In the genomic region with DNA sequence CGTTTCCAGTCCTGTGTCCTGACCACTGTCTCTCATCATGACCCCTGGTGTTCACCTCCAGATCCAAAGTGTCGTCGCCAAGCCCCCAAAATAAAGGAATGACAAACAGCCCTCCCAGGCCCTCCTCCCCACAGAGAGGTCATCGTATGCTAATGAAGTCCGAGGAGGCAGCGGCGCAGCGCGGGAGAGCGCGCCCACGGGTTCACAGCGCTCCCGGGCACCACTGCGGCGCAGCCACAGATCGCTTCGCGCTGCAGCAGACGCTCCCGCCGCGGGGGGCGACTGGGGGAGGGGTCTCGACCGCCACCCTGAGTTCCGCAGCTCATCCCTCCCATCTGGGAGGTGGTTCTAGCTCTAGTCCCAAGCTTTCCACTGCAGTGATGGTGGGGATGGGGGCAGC, we compare ENCODE assay signal across 11 cellular contexts. TPM values are rescaled to one million over a fixed set of nuclear protein-coding genes. Genes with fewer than 3 reads are reported as not detected.
A peak's percentile ranks its signal among the peaks of the same experiment; 100 is the strongest.
DNase-seq lines count a peak whose midpoint lies in the region; ATAC-seq and TF ChIP-seq lines count a peak whose summit lies in the region.
"Had no signal": no experiment of that assay in that cellular context is flagged by ENCODE, and none has a peak within 500 bp of the region (broad histone marks: within the 10 kb centered on the region; RNA-seq: fewer than 3 reads in every experiment).

No MANE protein-coding gene starts in this region.

- H4K20me1 ChIP-seq in GM23338 (replicated peaks; ENCODE audit: insufficient read depth) (no peaks in the 10 kb centered on the region), PC-3 (ENCODE audit: low read length) (no peaks in the 10 kb centered on the region)

- H3K36me3 ChIP-seq in GM23338 (ENCODE audit: insufficient read depth), result no peaks in the 10 kb centered on the region
- no peaks in the 10 kb centered on the region for H3K36me3 ChIP-seq in adipocyte (ENCODE audit: control insufficient read depth, insufficient read depth, low read length, severe bottlenecking)
- H3K36me3 ChIP-seq in iPS-18a (ENCODE audit: control insufficient read depth, low read depth, low read length), result no peaks in the 10 kb centered on the region
- no peaks in the 10 kb centered on the region for H3K36me3 ChIP-seq in skeletal muscle satellite cell (ENCODE audit: insufficient read depth, low read length)
- no peaks in the 10 kb centered on the region for H3K36me3 ChIP-seq in PC-3 (ENCODE audit: low read depth, low read length)

- H3K4me3 ChIP-seq in GM23338, result peak overlapping the region; percentile 77
- peak overlapping the region; percentile 71 for H3K4me3 ChIP-seq in adipocyte (ENCODE audit: low read length)
- peak overlapping the region; percentile 23 for H3K4me3 ChIP-seq in iPS-18a (ENCODE audit: low read length)
- H3K4me3 ChIP-seq in skeletal muscle satellite cell (ENCODE audit: low read length), result no peak overlapping the region
- H3K4me3 ChIP-seq in PC-3 (ENCODE audit: low read length), result no peak overlapping the region

- no peak overlapping the region for H3K9ac ChIP-seq in adipocyte (ENCODE audit: low read length)
- no peak overlapping the region for H3K9ac ChIP-seq in iPS-18a (ENCODE audit: low read length)
- no peak overlapping the region for H3K9ac ChIP-seq in skeletal muscle satellite cell (ENCODE audit: low read depth, low read length)
- no peak overlapping the region for H3K9ac ChIP-seq in PC-3 (ENCODE audit: low read length)

- TF ChIP-seq CTCF in GM23338 (conservative IDR thresholded peaks at IDR 0.05; ENCODE audit: low read depth in 2 of 2), result no peak
- TF ChIP-seq CTCF in foreskin keratinocyte (conservative IDR thresholded peaks at IDR 0.05), result no peak
- TF ChIP-seq CTCF in GM10248 (IDR thresholded peaks at IDR 0.05; ENCODE audit: control extremely low read depth, extremely low read depth, low read depth, missing control alignments), result no peak
- TF ChIP-seq CTCF in PC-3 (conservative IDR thresholded peaks at IDR 0.05; ENCODE audit: low read depth, low read length), result no peak

- H3K4me1 Mint-ChIP-seq in GM23338, result peaks cover 12% of the 10 kb centered on the region

- peak overlapping the region; percentile 71 for H3K4me3 Mint-ChIP-seq in GM23338

- POLR2A ChIA-PET in GM10248 (lab: Yijun Ruan, JAX) (no interaction called here), PC-3 (lab: Charles Lee; ENCODE audit: unreplicated experiment) (no interaction called here)

- H3K4me2 ChIP-seq in GM23338, result peak overlapping the region; percentile 98
- H3K4me2 ChIP-seq in skeletal muscle satellite cell (ENCODE audit: low read length), result peak overlapping the region; percentile 83
- no peak overlapping the region for H3K4me2 ChIP-seq in PC-3 (ENCODE audit: low read length)

- ATAC-seq in GM23338 (peak; percentile 63), foreskin keratinocyte (no peak), HG03571 (IDR thresholded peaks at IDR 0.05; ENCODE audit: unreplicated experiment) (no peak), PC-3 (no peak)
- ATAC-seq: T-cell had no signal

- H3K9me2 ChIP-seq in GM23338 (ENCODE audit: insufficient read depth) (peaks cover 4% of the 10 kb centered on the region; the same call in 1 of the 2 replicates), PC-3 (replicated peaks; ENCODE audit: low read length) (no peaks in the 10 kb centered on the region)

- H3K9me3 ChIP-seq in adipocyte (ENCODE audit: control insufficient read depth, low read length) (no peaks in the 10 kb centered on the region), iPS-18a (ENCODE audit: control insufficient read depth, low read depth, low read length) (no peaks in the 10 kb centered on the region), skeletal muscle satellite cell (replicated peaks; ENCODE audit: low read length) (no peaks in the 10 kb centered on the region), PC-3 (ENCODE audit: low read length) (no peaks in the 10 kb centered on the region)

- H3K9me3 Mint-ChIP-seq in GM23338, result no peaks in the 10 kb centered on the region
- H3K9me3 Mint-ChIP-seq: T-cell had no signal

- H3K27me3 ChIP-seq in GM23338 (ENCODE audit: insufficient read depth), result peaks cover 67% of the 10 kb centered on the region
- H3K27me3 ChIP-seq in adipocyte (replicated peaks; ENCODE audit: control insufficient read depth, insufficient read depth, low read length), result peaks cover 56% of the 10 kb centered on the region
- peaks cover 68% of the 10 kb centered on the region for H3K27me3 ChIP-seq in iPS-18a (ENCODE audit: control insufficient read depth, insufficient read depth, low read length)
- H3K27me3 ChIP-seq in skeletal muscle satellite cell (ENCODE audit: control insufficient read depth, insufficient read depth, low read length), result peaks cover 69% of the 10 kb centered on the region
- H3K27me3 ChIP-seq in foreskin keratinocyte, result peaks cover 99% of the 10 kb centered on the region
- H3K27me3 ChIP-seq in PC-3 (ENCODE audit: low read length), result peaks cover 45% of the 10 kb centered on the region

- H3K4me1 ChIP-seq in GM23338 (ENCODE audit: insufficient read depth) (0 out of 2 replicates have a peak, but pooled peaks cover 4% of the 10 kb centered on the region), adipocyte (ENCODE audit: control insufficient read depth, insufficient read depth, low read length) (peaks cover 22% of the 10 kb centered on the region), iPS-18a (ENCODE audit: control insufficient read depth, low read depth, low read length) (peaks cover 4% of the 10 kb centered on the region), skeletal muscle satellite cell (ENCODE audit: control insufficient read depth, insufficient read depth, low read length) (peaks cover 24% of the 10 kb centered on the region), foreskin keratinocyte (no peaks in the 10 kb centered on the region), PC-3 (ENCODE audit: insufficient read depth, low read length) (0 out of 2 replicates have a peak, but pooled peaks cover 5% of the 10 kb centered on the region)

- no peaks in the 10 kb centered on the region for H3K79me2 ChIP-seq in GM23338 (replicated peaks; ENCODE audit: insufficient read depth)
- no peaks in the 10 kb centered on the region for H3K79me2 ChIP-seq in PC-3 (ENCODE audit: low read length)

- DNase-seq in GM23338 (ENCODE audit: low spot score), result peak; percentile 65
- DNase-seq in adipocyte (ENCODE audit: low read depth), result no peak
- no peak for DNase-seq in foreskin keratinocyte
- no peak for DNase-seq in GM10248 (ENCODE audit: extremely low spot score)
- no peak for DNase-seq in PC-3
- DNase-seq: activated naive CD4-positive, alpha-beta T cell treated with Interleukin-2 at 50 U/mL for 16 hours; foreskin melanocyte; T-cell had no signal

- CTCF ChIA-PET in GM10248 (lab: Yijun Ruan, JAX) (interaction anchor here (1.0 kb wide), 1 partner anchor 179 kb away, joined by 5 read pairs; no protein-coding TSS in a partner anchor), PC-3 (lab: Charles Lee) (no interaction called here)

- no peaks in the 10 kb centered on the region for H3K36me3 Mint-ChIP-seq in GM23338 (ENCODE audit: low read depth)
- H3K36me3 Mint-ChIP-seq: T-cell had no signal

- peak overlapping the region; percentile 97 for H2AFZ ChIP-seq in GM23338
- H2AFZ ChIP-seq in PC-3 (ENCODE audit: low read length), result no peak overlapping the region

- intact Hi-C loops in PC-3 (cut with micrococcal nuclease), result no loop called here

- H3K27ac ChIP-seq in GM23338 (ENCODE audit: low read depth) (no peak overlapping the region), iPS-18a (ENCODE audit: low read length) (no peak overlapping the region), foreskin keratinocyte (no peak overlapping the region), PC-3 (ENCODE audit: low read length) (no peak overlapping the region)

- H3K27ac Mint-ChIP-seq in GM23338, result no peak overlapping the region
- H3K27ac Mint-ChIP-seq: T-cell had no signal

- 0 out of 2 replicates have a peak, but pooled peaks cover 5% of the 10 kb centered on the region for H3F3A ChIP-seq in GM23338 (replicated peaks; ENCODE audit: low read depth)
- H3F3A ChIP-seq in PC-3 (ENCODE audit: low read length, unreplicated experiment), result no peaks in the 10 kb centered on the region

- H3K27me3 Mint-ChIP-seq in GM23338 (ENCODE audit: insufficient read depth, low read depth, poor library complexity), result peaks cover 48% of the 10 kb centered on the region

- BruUV-seq in PC-3 (replicated peaks; lab: Mats Ljungman, UMichigan), result no TSS peak

TF ChIP-seq in GM23338, 12 proteins besides CTCF, POLR2A, EP300 and RAD21 (continues in another document):
- no peak for TF ChIP-seq REST (IDR thresholded peaks at IDR 0.05; ENCODE audit: unreplicated experiment)
- TF ChIP-seq EZH2 (IDR thresholded peaks at IDR 0.05; ENCODE audit: low read depth, unreplicated experiment), result no peak
- TF ChIP-seq EZH2phosphoT487 (IDR thresholded peaks at IDR 0.05; ENCODE audit: unreplicated experiment), result no peak
- TF ChIP-seq STAT1 (IDR thresholded peaks at IDR 0.05; ENCODE audit: unreplicated experiment), result no peak
- TF ChIP-seq JUNB (IDR thresholded peaks at IDR 0.05; ENCODE audit: unreplicated experiment), result no peak

RNA-seq across cellular contexts. Expression of gene DGKG, which starts 1.3 kb away (rescaled TPM):
- total RNA-seq in GM23338 (2014; rRNA removed; shearing (Covaris generic)), result 0.14 TPM in 1 of 2 replicates, not detected in the other
- polyA plus RNA-seq in GM23338 (2016; fragmentation: Nextera tagmentation; extraction: Ambion mirVana) (0.17 and 0.31 TPM in 2 replicates), foreskin keratinocyte (0.09 TPM in 1 of 2 replicates, not detected in the other)
- total RNA-seq in skeletal muscle satellite cell (2012; rRNA removed), result 0.87 and 3.3 TPM in 2 replicates
- total RNA-seq in foreskin keratinocyte (0.11 TPM in 1 of 2 replicates, not detected in the other), PC-3 (2014; rRNA removed) (2.5 and 2.7 TPM in 2 replicates)

Comparison
In these comparisons a context has a peak if more than half of its experiments do, and no peak if none do; other contexts are left out.
1. H3K4me3 ChIP-seq: peak in GM23338 (single experiment), adipocyte (single experiment) and iPS-18a (single experiment); none in skeletal muscle satellite cell (single experiment) and PC-3 (single experiment).